Comparison of ENCODE assay signal across 27 cellular contexts in genomic region chr3:152056073-152056472, GRCh38.
"Had no signal": no experiment of that assay in that cellular context is flagged by ENCODE, and none has a peak within 500 bp of the region (broad histone marks: within the 10 kb centered on the region; RNA-seq: fewer than 3 reads in every experiment).

No MANE protein-coding gene starts in this region.

- H3K4me1 Mint-ChIP-seq: neural crest cell; stimulated activated effector memory CD8-positive, alpha-beta T cell treated with anti-CD3 and anti-CD28 coated beads, Interleukin-12 subunit alpha, Interleukin-12 subunit beta, amount 100 ng/mL, for 72 hours; stimulated activated naive B cell treated with anti-CD40 and anti-IgM and Interleukin-4, amounts not matched to agents 10 μg/mL and 1 μg/mL and 100 μg/mL, for 72 hours had no signal

- H3K4me1 ChIP-seq: pancreas, psoas muscle, right lobe of liver, thyroid gland, vagina had no signal

- H3K4me3 Mint-ChIP-seq: natural killer cell treated with Interleukin-12 subunit alpha and Interleukin-12 subunit beta and Interleukin-15 and Interleukin-18, amount 100 ng/mL, for 72 hours; nephron progenitor cell; neural crest cell; stimulated activated effector memory CD8-positive, alpha-beta T cell treated with anti-CD3 and anti-CD28 coated beads, Interleukin-12 subunit alpha, Interleukin-12 subunit beta, amount 100 ng/mL, for 72 hours; stimulated activated naive B cell treated with anti-CD40 and anti-IgM and Interleukin-4, amounts not matched to agents 10 μg/mL and 1 μg/mL and 100 μg/mL, for 72 hours; stimulated activated naive CD8-positive, alpha-beta T cell treated with anti-CD3 and anti-CD28 coated beads, Interleukin-15, Interleukin-2, amounts not matched to agents 100 ng/mL and 50 ng/mL, for 24 hours had no signal

- H3K27me3 Mint-ChIP-seq: progenitor cell of endocrine pancreas; stimulated activated naive B cell treated with anti-CD40 and anti-IgM and Interleukin-4, amounts not matched to agents 10 μg/mL and 1 μg/mL and 100 μg/mL, for 72 hours had no signal

- H3K9me3 Mint-ChIP-seq: natural killer cell treated with Interleukin-12 subunit alpha and Interleukin-12 subunit beta and Interleukin-15 and Interleukin-18, amount 100 ng/mL, for 72 hours; nephron progenitor cell; neural crest cell; stimulated activated effector memory CD8-positive, alpha-beta T cell treated with anti-CD3 and anti-CD28 coated beads, Interleukin-12 subunit alpha, Interleukin-12 subunit beta, amount 100 ng/mL, for 72 hours; stimulated activated naive CD8-positive, alpha-beta T cell treated with anti-CD3 and anti-CD28 coated beads, Interleukin-15, Interleukin-2, amounts not matched to agents 100 ng/mL and 50 ng/mL, for 24 hours had no signal

- H3K36me3 ChIP-seq: neutrophil, pancreas, right lobe of liver, sigmoid colon, stomach, thoracic aorta, thyroid gland, tibial nerve, upper lobe of left lung, vagina had no signal

- H3K27ac ChIP-seq: neutrophil, pancreas, psoas muscle, right lobe of liver, sigmoid colon, stomach, thoracic aorta, thyroid gland, tibial nerve, upper lobe of left lung, vagina had no signal

- H3K4me3 ChIP-seq: pancreas, psoas muscle, right lobe of liver, sigmoid colon, stomach, thoracic aorta, thyroid gland, tibial nerve, upper lobe of left lung, vagina had no signal

- DNase-seq: nephron progenitor cell; nucleus accumbens; pancreas; posterior cingulate gyrus; psoas muscle; right cardiac atrium; right lobe of liver; sigmoid colon; small intestine; stimulated activated CD4-positive, alpha-beta T cell treated with anti-CD3 and anti-CD28 coated beads, Interleukin-15, amount 100 ng/mL, for 24 hours; stimulated activated CD4-positive, alpha-beta T cell treated with anti-CD3 and anti-CD28 coated beads, Interleukin-2, amount 100 ng/mL, for 24 hours; stimulated activated CD4-positive, alpha-beta T cell treated with anti-CD3 and anti-CD28 coated beads, Interleukin-2, amount 100 ng/mL, for 48 hours; stimulated activated CD4-positive, alpha-beta T cell treated with anti-CD3 and anti-CD28 coated beads, Interleukin-4, amount 100 ng/mL, for 24 hours; stimulated activated naive B cell treated with anti-CD40 and anti-IgM and Interleukin-4, amounts not matched to agents 10 μg/mL and 1 μg/mL and 100 μg/mL, for 72 hours; stimulated activated naive CD4-positive, alpha-beta T cell treated with Interleukin-2 at 50 U/mL for 16 hours; stomach; thyroid gland; upper lobe of left lung had no signal

- H3K36me3 Mint-ChIP-seq: natural killer cell treated with Interleukin-12 subunit alpha and Interleukin-12 subunit beta and Interleukin-15 and Interleukin-18, amount 100 ng/mL, for 72 hours; stimulated activated effector memory CD8-positive, alpha-beta T cell treated with anti-CD3 and anti-CD28 coated beads, Interleukin-12 subunit alpha, Interleukin-12 subunit beta, amount 100 ng/mL, for 72 hours had no signal

- H3K9me3 ChIP-seq: neutrophil, pancreas, psoas muscle, right lobe of liver, sigmoid colon, stomach, thoracic aorta, thyroid gland, tibial nerve, upper lobe of left lung, vagina had no signal

- ATAC-seq: natural killer cell treated with Interleukin-12 subunit alpha and Interleukin-12 subunit beta and Interleukin-15 and Interleukin-18, amount 100 ng/mL, for 72 hours; pancreas; psoas muscle; right cardiac atrium; right lobe of liver; stimulated activated effector memory CD8-positive, alpha-beta T cell treated with anti-CD3 and anti-CD28 coated beads, Interleukin-12 subunit alpha, Interleukin-12 subunit beta, amount 100 ng/mL, for 72 hours; stimulated activated naive B cell treated with anti-CD40 and anti-IgM and Interleukin-4, amounts not matched to agents 10 μg/mL and 1 μg/mL and 100 μg/mL, for 72 hours had no signal

- H3K27me3 ChIP-seq: neutrophil, pancreas, right lobe of liver, sigmoid colon, stomach, thyroid gland, tibial nerve, upper lobe of left lung, vagina had no signal

- H3K27ac Mint-ChIP-seq: natural killer cell treated with Interleukin-12 subunit alpha and Interleukin-12 subunit beta and Interleukin-15 and Interleukin-18, amount 100 ng/mL, for 72 hours; progenitor cell of endocrine pancreas; stimulated activated effector memory CD8-positive, alpha-beta T cell treated with anti-CD3 and anti-CD28 coated beads, Interleukin-12 subunit alpha, Interleukin-12 subunit beta, amount 100 ng/mL, for 72 hours; stimulated activated naive B cell treated with anti-CD40 and anti-IgM and Interleukin-4, amounts not matched to agents 10 μg/mL and 1 μg/mL and 100 μg/mL, for 72 hours; stimulated activated naive CD8-positive, alpha-beta T cell treated with anti-CD3 and anti-CD28 coated beads, Interleukin-15, Interleukin-2, amounts not matched to agents 100 ng/mL and 50 ng/mL, for 24 hours had no signal
